Comparison of ENCODE assay signal across 1 cellular context in the genomic region with DNA sequence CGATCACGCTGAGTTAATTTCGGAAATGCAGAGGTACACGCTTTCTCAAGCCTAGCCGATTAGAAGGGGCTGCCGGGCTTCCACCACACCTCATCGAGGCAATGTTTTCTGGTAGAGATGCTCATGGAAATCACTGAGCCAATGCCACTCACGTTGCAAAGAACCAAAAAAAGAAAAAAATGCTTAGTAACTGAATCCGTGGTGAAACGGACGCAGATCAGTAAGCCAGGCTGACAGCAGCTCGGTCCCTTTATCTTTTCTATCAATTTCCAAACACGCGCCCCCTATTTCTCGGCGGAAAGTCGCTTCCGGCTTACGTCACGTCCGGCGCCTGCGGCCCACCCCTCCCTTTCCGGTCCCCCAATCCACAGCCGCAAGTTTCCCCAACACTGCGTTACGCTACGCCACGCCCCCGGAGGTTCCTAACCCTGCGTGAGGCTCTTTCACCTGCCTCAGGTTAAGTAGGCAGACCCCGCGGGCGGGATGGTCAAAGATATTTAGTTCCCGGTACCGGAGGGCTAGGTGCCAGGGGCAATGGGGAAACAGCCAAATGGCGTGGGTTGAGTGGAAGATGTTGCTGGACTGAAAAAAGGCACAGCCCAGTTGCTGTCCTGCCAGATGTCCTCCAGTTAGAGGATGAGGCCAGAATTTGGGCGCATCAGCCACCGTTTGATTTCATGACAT.
TF ChIP-seq lines count a peak whose summit lies in the region.

A gene with protein sequence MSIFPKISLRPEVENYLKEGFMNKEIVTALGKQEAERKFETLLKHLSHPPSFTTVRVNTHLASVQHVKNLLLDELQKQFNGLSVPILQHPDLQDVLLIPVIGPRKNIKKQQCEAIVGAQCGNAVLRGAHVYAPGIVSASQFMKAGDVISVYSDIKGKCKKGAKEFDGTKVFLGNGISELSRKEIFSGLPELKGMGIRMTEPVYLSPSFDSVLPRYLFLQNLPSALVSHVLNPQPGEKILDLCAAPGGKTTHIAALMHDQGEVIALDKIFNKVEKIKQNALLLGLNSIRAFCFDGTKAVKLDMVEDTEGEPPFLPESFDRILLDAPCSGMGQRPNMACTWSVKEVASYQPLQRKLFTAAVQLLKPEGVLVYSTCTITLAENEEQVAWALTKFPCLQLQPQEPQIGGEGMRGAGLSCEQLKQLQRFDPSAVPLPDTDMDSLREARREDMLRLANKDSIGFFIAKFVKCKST (minus strand): TSS at position 264 of the 684 bp plus-strand sequence. CDS start 384 bp downstream, outside the sequence.

TF ChIP-seq in K562, 482 proteins besides CTCF, POLR2A, EP300 and RAD21 (continued from another document and continues in another):
- TF ChIP-seq, protein P1, sequence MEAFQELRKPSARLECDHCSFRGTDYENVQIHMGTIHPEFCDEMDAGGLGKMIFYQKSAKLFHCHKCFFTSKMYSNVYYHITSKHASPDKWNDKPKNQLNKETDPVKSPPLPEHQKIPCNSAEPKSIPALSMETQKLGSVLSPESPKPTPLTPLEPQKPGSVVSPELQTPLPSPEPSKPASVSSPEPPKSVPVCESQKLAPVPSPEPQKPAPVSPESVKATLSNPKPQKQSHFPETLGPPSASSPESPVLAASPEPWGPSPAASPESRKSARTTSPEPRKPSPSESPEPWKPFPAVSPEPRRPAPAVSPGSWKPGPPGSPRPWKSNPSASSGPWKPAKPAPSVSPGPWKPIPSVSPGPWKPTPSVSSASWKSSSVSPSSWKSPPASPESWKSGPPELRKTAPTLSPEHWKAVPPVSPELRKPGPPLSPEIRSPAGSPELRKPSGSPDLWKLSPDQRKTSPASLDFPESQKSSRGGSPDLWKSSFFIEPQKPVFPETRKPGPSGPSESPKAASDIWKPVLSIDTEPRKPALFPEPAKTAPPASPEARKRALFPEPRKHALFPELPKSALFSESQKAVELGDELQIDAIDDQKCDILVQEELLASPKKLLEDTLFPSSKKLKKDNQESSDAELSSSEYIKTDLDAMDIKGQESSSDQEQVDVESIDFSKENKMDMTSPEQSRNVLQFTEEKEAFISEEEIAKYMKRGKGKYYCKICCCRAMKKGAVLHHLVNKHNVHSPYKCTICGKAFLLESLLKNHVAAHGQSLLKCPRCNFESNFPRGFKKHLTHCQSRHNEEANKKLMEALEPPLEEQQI (IDR thresholded peaks at IDR 0.05) = no peak
- TF ChIP-seq, protein P2, sequence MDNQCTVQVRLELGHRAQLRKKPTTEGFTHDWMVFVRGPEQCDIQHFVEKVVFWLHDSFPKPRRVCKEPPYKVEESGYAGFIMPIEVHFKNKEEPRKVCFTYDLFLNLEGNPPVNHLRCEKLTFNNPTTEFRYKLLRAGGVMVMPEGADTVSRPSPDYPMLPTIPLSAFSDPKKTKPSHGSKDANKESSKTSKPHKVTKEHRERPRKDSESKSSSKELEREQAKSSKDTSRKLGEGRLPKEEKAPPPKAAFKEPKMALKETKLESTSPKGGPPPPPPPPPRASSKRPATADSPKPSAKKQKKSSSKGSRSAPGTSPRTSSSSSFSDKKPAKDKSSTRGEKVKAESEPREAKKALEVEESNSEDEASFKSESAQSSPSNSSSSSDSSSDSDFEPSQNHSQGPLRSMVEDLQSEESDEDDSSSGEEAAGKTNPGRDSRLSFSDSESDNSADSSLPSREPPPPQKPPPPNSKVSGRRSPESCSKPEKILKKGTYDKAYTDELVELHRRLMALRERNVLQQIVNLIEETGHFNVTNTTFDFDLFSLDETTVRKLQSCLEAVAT (IDR thresholded peaks at IDR 0.05) = 0 out of 4 replicates have a peak, but pooled peaks have one; percentile 22 to 28
- TF ChIP-seq L3MBTL2 (IDR thresholded peaks at IDR 0.05) (peak; percentile 34; the same call in 1 of the 2 replicates), GATAD2B (IDR thresholded peaks at IDR 0.05; ENCODE audit: borderline replicate concordance) (no peak), ZNF75A (CRISPR knock-in tag; IDR thresholded peaks at IDR 0.05) (no peak), FIP1L1 (IDR thresholded peaks at IDR 0.05; ENCODE audit: low read depth, low read length, poor library complexity, severe bottlenecking) (no peak), ZBED1 (IDR thresholded peaks at IDR 0.05) (no peak), U2AF2 (optimal IDR thresholded peaks at IDR 0.05; ENCODE audit: low read depth, low read length) (no peak), ZNF23 (CRISPR knock-in tag; IDR thresholded peaks at IDR 0.05) (no peak), KLF10 (CRISPR knock-in tag; IDR thresholded peaks at IDR 0.05) (no peak), BCL6 (CRISPR knock-in tag; IDR thresholded peaks at IDR 0.05) (no peak), RFX1 (IDR thresholded peaks at IDR 0.05) (no peak), GABPA (tag; conservative IDR thresholded peaks at IDR 0.05; ENCODE audit: low read depth) (peak; percentile 98), ASH1L (IDR thresholded peaks at IDR 0.05; ENCODE audit: borderline replicate concordance, low read depth, partially characterized antibody) (no peak), ZNF586 (CRISPR knock-in tag; conservative IDR thresholded peaks at IDR 0.05) (no peak), FOXM1 (IDR thresholded peaks at IDR 0.05; ENCODE audit: low read depth) (no peak), FOXM1 (CRISPR knock-in tag; IDR thresholded peaks at IDR 0.05; ENCODE audit: low read depth) (peak; percentile 48; the same call in 1 of the 2 replicates), ILK (tag; IDR thresholded peaks at IDR 0.05; ENCODE audit: borderline replicate concordance, low read depth) (no peak), KDM5B (IDR thresholded peaks at IDR 0.05; ENCODE audit: insufficient replicate concordance, low read depth, low read length) (peak; percentile 73), ARHGAP35 (IDR thresholded peaks at IDR 0.05; ENCODE audit: partially characterized antibody) (no peak), SP1 (CRISPR knock-in tag; IDR thresholded peaks at IDR 0.05) (peak; percentile 71), SMARCA5 (IDR thresholded peaks at IDR 0.05) (no peak), FOXP1 (CRISPR knock-in tag; IDR thresholded peaks at IDR 0.05) (peak; percentile 67; the same call in 1 of the 2 replicates), HDGF (IDR thresholded peaks at IDR 0.05) (no peak), ZNF764 (CRISPR knock-in tag; IDR thresholded peaks at IDR 0.05; ENCODE audit: low read depth) (no peak), FOXA3 (CRISPR knock-in tag; conservative IDR thresholded peaks at IDR 0.05 in 1 of 2, IDR thresholded peaks at IDR 0.05 in 1 of 2) (no peak), ZNF57 (CRISPR knock-in tag; IDR thresholded peaks at IDR 0.05) (no peak), GTF2A2 (tag; IDR thresholded peaks at IDR 0.05) (no peak), TEAD2 (tag; IDR thresholded peaks at IDR 0.05) (no peak), SUPT5H (IDR thresholded peaks at IDR 0.05) (peak; percentile 81), POLR2B (IDR thresholded peaks at IDR 0.05; ENCODE audit: low read depth, partially characterized antibody) (peak; percentile 85), ZBTB1 (CRISPR knock-in tag; IDR thresholded peaks at IDR 0.05; ENCODE audit: borderline replicate concordance, low read depth) (no peak), RBM34 (IDR thresholded peaks at IDR 0.05; ENCODE audit: borderline replicate concordance, insufficient read depth, low read length) (no peak), ETS2 (tag; IDR thresholded peaks at IDR 0.05; ENCODE audit: borderline replicate concordance, poor library complexity, severe bottlenecking) (no peak), HEY1 (CRISPR knock-in tag; IDR thresholded peaks at IDR 0.05; ENCODE audit: borderline replicate concordance) (0 out of 2 replicates have a peak, but pooled peaks have one; percentile 20), HMG20A (CRISPR knock-in tag; conservative IDR thresholded peaks at IDR 0.05) (no peak), POLR2AphosphoS5 (IDR thresholded peaks at IDR 0.05; ENCODE audit: control insufficient read depth, insufficient read depth, low read depth, low read length) (peak; percentile 90), ILF3 (IDR thresholded peaks at IDR 0.05; ENCODE audit: borderline replicate concordance) (no peak), RFX7 (CRISPR knock-in tag; IDR thresholded peaks at IDR 0.05) (no peak), ZNF695 (CRISPR knock-in tag; IDR thresholded peaks at IDR 0.05) (no peak)
- TF ChIP-seq, protein P3, sequence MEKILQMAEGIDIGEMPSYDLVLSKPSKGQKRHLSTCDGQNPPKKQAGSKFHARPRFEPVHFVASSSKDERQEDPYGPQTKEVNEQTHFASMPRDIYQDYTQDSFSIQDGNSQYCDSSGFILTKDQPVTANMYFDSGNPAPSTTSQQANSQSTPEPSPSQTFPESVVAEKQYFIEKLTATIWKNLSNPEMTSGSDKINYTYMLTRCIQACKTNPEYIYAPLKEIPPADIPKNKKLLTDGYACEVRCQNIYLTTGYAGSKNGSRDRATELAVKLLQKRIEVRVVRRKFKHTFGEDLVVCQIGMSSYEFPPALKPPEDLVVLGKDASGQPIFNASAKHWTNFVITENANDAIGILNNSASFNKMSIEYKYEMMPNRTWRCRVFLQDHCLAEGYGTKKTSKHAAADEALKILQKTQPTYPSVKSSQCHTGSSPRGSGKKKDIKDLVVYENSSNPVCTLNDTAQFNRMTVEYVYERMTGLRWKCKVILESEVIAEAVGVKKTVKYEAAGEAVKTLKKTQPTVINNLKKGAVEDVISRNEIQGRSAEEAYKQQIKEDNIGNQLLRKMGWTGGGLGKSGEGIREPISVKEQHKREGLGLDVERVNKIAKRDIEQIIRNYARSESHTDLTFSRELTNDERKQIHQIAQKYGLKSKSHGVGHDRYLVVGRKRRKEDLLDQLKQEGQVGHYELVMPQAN (IDR thresholded peaks at IDR 0.05; ENCODE audit: borderline replicate concordance) = peak; percentile 92
- TF ChIP-seq, protein P4, sequence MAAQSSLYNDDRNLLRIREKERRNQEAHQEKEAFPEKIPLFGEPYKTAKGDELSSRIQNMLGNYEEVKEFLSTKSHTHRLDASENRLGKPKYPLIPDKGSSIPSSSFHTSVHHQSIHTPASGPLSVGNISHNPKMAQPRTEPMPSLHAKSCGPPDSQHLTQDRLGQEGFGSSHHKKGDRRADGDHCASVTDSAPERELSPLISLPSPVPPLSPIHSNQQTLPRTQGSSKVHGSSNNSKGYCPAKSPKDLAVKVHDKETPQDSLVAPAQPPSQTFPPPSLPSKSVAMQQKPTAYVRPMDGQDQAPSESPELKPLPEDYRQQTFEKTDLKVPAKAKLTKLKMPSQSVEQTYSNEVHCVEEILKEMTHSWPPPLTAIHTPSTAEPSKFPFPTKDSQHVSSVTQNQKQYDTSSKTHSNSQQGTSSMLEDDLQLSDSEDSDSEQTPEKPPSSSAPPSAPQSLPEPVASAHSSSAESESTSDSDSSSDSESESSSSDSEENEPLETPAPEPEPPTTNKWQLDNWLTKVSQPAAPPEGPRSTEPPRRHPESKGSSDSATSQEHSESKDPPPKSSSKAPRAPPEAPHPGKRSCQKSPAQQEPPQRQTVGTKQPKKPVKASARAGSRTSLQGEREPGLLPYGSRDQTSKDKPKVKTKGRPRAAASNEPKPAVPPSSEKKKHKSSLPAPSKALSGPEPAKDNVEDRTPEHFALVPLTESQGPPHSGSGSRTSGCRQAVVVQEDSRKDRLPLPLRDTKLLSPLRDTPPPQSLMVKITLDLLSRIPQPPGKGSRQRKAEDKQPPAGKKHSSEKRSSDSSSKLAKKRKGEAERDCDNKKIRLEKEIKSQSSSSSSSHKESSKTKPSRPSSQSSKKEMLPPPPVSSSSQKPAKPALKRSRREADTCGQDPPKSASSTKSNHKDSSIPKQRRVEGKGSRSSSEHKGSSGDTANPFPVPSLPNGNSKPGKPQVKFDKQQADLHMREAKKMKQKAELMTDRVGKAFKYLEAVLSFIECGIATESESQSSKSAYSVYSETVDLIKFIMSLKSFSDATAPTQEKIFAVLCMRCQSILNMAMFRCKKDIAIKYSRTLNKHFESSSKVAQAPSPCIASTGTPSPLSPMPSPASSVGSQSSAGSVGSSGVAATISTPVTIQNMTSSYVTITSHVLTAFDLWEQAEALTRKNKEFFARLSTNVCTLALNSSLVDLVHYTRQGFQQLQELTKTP (IDR thresholded peaks at IDR 0.05; ENCODE audit: low read depth in 1 of 2, partially characterized antibody in 2 of 2) = no peak
- TF ChIP-seq, protein P5, sequence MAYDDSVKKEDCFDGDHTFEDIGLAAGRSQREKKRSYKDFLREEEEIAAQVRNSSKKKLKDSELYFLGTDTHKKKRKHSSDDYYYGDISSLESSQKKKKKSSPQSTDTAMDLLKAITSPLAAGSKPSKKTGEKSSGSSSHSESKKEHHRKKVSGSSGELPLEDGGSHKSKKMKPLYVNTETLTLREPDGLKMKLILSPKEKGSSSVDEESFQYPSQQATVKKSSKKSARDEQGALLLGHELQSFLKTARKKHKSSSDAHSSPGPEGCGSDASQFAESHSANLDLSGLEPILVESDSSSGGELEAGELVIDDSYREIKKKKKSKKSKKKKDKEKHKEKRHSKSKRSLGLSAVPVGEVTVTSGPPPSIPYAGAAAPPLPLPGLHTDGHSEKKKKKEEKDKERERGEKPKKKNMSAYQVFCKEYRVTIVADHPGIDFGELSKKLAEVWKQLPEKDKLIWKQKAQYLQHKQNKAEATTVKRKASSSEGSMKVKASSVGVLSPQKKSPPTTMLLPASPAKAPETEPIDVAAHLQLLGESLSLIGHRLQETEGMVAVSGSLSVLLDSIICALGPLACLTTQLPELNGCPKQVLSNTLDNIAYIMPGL (CRISPR knock-in tag; IDR thresholded peaks at IDR 0.05) = no peak
- TF ChIP-seq, protein P6, sequence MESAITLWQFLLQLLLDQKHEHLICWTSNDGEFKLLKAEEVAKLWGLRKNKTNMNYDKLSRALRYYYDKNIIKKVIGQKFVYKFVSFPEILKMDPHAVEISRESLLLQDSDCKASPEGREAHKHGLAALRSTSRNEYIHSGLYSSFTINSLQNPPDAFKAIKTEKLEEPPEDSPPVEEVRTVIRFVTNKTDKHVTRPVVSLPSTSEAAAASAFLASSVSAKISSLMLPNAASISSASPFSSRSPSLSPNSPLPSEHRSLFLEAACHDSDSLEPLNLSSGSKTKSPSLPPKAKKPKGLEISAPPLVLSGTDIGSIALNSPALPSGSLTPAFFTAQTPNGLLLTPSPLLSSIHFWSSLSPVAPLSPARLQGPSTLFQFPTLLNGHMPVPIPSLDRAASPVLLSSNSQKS (CRISPR knock-in tag; IDR thresholded peaks at IDR 0.05) = no peak
- TF ChIP-seq, protein P7, sequence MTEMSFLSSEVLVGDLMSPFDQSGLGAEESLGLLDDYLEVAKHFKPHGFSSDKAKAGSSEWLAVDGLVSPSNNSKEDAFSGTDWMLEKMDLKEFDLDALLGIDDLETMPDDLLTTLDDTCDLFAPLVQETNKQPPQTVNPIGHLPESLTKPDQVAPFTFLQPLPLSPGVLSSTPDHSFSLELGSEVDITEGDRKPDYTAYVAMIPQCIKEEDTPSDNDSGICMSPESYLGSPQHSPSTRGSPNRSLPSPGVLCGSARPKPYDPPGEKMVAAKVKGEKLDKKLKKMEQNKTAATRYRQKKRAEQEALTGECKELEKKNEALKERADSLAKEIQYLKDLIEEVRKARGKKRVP (CRISPR knock-in tag; IDR thresholded peaks at IDR 0.05) = no peak
- TF ChIP-seq, protein P8, sequence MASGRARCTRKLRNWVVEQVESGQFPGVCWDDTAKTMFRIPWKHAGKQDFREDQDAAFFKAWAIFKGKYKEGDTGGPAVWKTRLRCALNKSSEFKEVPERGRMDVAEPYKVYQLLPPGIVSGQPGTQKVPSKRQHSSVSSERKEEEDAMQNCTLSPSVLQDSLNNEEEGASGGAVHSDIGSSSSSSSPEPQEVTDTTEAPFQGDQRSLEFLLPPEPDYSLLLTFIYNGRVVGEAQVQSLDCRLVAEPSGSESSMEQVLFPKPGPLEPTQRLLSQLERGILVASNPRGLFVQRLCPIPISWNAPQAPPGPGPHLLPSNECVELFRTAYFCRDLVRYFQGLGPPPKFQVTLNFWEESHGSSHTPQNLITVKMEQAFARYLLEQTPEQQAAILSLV (tag; IDR thresholded peaks at IDR 0.05) = no peak
- TF ChIP-seq, protein P9, sequence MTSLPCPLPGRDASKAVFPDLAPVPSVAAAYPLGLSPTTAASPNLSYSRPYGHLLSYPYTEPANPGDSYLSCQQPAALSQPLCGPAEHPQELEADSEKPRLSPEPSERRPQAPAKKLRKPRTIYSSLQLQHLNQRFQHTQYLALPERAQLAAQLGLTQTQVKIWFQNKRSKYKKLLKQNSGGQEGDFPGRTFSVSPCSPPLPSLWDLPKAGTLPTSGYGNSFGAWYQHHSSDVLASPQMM (CRISPR knock-in tag; IDR thresholded peaks at IDR 0.05) = no peak
